Comparison of ENCODE assay signal across 15 cellular contexts in the genomic region with DNA sequence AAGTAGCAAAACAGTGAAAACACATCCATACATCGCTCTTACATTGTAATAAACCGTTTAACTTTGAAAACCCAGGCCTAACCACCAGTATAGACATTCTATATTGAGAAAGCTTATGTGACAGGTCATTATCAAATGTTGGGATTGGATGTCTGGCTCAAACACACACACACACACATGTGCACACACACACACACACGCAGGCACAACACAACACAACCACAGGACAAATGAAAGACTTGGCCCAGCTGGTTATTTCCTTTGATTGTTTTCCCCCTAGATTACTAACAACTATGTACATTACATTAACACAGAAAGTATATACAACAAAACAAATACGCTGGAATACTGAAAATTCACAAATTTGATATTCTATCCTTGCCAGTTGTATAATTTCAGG.
DNase-seq lines count a peak whose midpoint lies in the region; ATAC-seq and TF ChIP-seq lines count a peak whose summit lies in the region.
"Had no signal": no experiment of that assay in that cellular context is flagged by ENCODE, and none has a peak within 500 bp of the region (broad histone marks: within the 10 kb centered on the region; RNA-seq: fewer than 3 reads in every experiment).

No MANE protein-coding gene starts in this region.

- H3K4me1 Mint-ChIP-seq in activated T-cell treated with anti-CD3 and anti-CD28 coated beads, Interleukin-2, amount 50 U/mL, for 4 hours (ENCODE audit: low read depth), result peaks cover 17% of the 10 kb centered on the region

- no peak for ATAC-seq in activated T-cell treated with anti-CD3 and anti-CD28 coated beads, Interleukin-2, amount 50 U/mL, for 4 hours
- ATAC-seq: pancreas had no signal

- H3K9me3 ChIP-seq in skeletal muscle tissue (ENCODE audit: control insufficient read depth in 3 of 3, low read length in 3 of 3), result no peaks in the 10 kb centered on the region
- H3K9me3 ChIP-seq: pancreas, tibial artery had no signal

- peaks cover 42 to 61% (median 59%) of the 10 kb centered on the region in 3 donors for H3K4me1 ChIP-seq in skeletal muscle tissue (ENCODE audit: control insufficient read depth in 3 of 3, insufficient read depth in 3 of 3, low read length in 3 of 3)

- H3K9ac ChIP-seq in skeletal muscle tissue (ENCODE audit: low read depth in 1 of 3, low read length in 3 of 3), result no peak overlapping the region

- H3K4me3 Mint-ChIP-seq in activated T-cell treated with anti-CD3 and anti-CD28 coated beads, Interleukin-2, amount 50 U/mL, for 4 hours, result no peak overlapping the region

- H3K36me3 Mint-ChIP-seq in activated T-cell treated with anti-CD3 and anti-CD28 coated beads, Interleukin-2, amount 50 U/mL, for 4 hours (ENCODE audit: insufficient read depth), result no peaks in the 10 kb centered on the region

- H3K4me3 ChIP-seq in WI38 (ENCODE audit: low read depth, low read length) (peak overlapping the region; percentile 87), foreskin fibroblast (ENCODE audit: low read depth in 1 of 2, low read length in 2 of 2) (peak overlapping the region; percentile 73 to 88), skeletal muscle tissue (ENCODE audit: low read length in 3 of 3) (peak overlapping the region in 2 of 3 donors; percentile 1 to 38)
- H3K4me3 ChIP-seq: tibial artery had no signal

- H3K36me3 ChIP-seq in skeletal muscle tissue (ENCODE audit: control insufficient read depth in 3 of 3, insufficient read depth in 3 of 3, low read length in 3 of 3), result no peaks in the 10 kb centered on the region
- H3K36me3 ChIP-seq: pancreas, tibial artery had no signal

- no peak overlapping the region for H3K27ac ChIP-seq in skeletal muscle tissue (ENCODE audit: low read depth, low read length)
- H3K27ac ChIP-seq: tibial artery had no signal

- TF ChIP-seq CTCF in WI38 (IDR thresholded peaks at IDR 0.05; ENCODE audit: low read depth, low read length) (no peak), foreskin fibroblast (IDR thresholded peaks at IDR 0.05; ENCODE audit: low read depth, low read length) (no peak)

- no peaks in the 10 kb centered on the region for H3K27me3 ChIP-seq in skeletal muscle tissue (ENCODE audit: control insufficient read depth in 3 of 3, insufficient read depth in 3 of 3, low read length in 3 of 3)
- H3K27me3 ChIP-seq: pancreas, tibial artery had no signal

- H3K9me3 Mint-ChIP-seq in activated T-cell treated with anti-CD3 and anti-CD28 coated beads, Interleukin-2, amount 50 U/mL, for 4 hours, result no peaks in the 10 kb centered on the region

- DNase-seq in NCI-H2107 treated with DMSO at 0.1 percent for 48 hours (lab: John Stamatoyannopoulos, UW; ENCODE audit: unreplicated experiment) (peak; percentile 6), NCI-H2107 (lab: John Stamatoyannopoulos, UW) (no peak), foreskin fibroblast (no peak), middle frontal gyrus (ENCODE audit: extremely low spot score, low spot score) (no peak), COR-L47 (lab: John Stamatoyannopoulos, UW) (no peak)
- no peak for DNase-seq in activated T-cell treated with anti-CD3 and anti-CD28 coated beads, Interleukin-2, amount 50 U/mL, for 4 hours
- DNase-seq: activated CD4-positive, alpha-beta T cell treated with anti-CD3 and anti-CD28 coated beads for 4 hours; activated gamma-delta T cell treated with Interleukin-2 at 50 U/mL for 16 hours; KBM-7; NCI-H2081; pancreas; SHP77; tibial artery had no signal

- peaks cover 22% of the 10 kb centered on the region for H3K27me3 Mint-ChIP-seq in activated T-cell treated with anti-CD3 and anti-CD28 coated beads, Interleukin-2, amount 50 U/mL, for 4 hours (ENCODE audit: low read depth)

Comparison
In these comparisons a context has a peak if more than half of its experiments do, and no peak if none do; other contexts are left out.
1. H3K4me3 ChIP-seq: peak in every context shown above with its lines; median percentile 87 in WI38; 80 in foreskin fibroblast; 20 in skeletal muscle tissue.